Comparison of ENCODE assay signal across 19 cellular contexts in genomic region chr21:36606983-36607325, GRCh38.
A peak's percentile ranks its signal among the peaks of the same experiment; 100 is the strongest.
DNase-seq lines count a peak whose midpoint lies in the region; ATAC-seq and TF ChIP-seq lines count a peak whose summit lies in the region.
"Had no signal": no experiment of that assay in that cellular context is flagged by ENCODE, and none has a peak within 500 bp of the region (broad histone marks: within the 10 kb centered on the region; RNA-seq: fewer than 3 reads in every experiment).

No MANE protein-coding gene starts in this region.

- no peak overlapping the region for H3K4me2 ChIP-seq in Loucy (ENCODE audit: low read depth, low read length, poor library complexity, severe bottlenecking)
- H3K4me2 ChIP-seq: A549 had no signal

- H3K4me1 ChIP-seq in Loucy (ENCODE audit: insufficient read depth, low read length, poor library complexity, severe bottlenecking) = peaks cover 9% of the 10 kb centered on the region
- H3K4me1 ChIP-seq: A549 had no signal

- H3K27me3 ChIP-seq in Loucy (ENCODE audit: insufficient read depth, low read length, poor library complexity, severe bottlenecking) = no peaks in the 10 kb centered on the region

- H3K27ac ChIP-seq in angular gyrus (ENCODE audit: low read depth, low read length) = peak overlapping the region; percentile 18
- H3K27ac ChIP-seq: 22Rv1, A549, C4-2B, GM23248, HL-60 had no signal

- no peak overlapping the region for H3K4me3 ChIP-seq in Loucy (ENCODE audit: low read length, poor library complexity, severe bottlenecking)
- H3K4me3 ChIP-seq: A549, GM23248 had no signal

- H2AFZ ChIP-seq in Loucy (ENCODE audit: low read length) = no peak overlapping the region
- H2AFZ ChIP-seq: GM23248 had no signal

- ATAC-seq in GM19467 (IDR thresholded peaks at IDR 0.05; ENCODE audit: unreplicated experiment) = no peak
- ATAC-seq: A549 had no signal

- 0 out of 2 replicates have a peak, but pooled peaks have one; percentile 3 for TF ChIP-seq CTCF in Loucy (conservative IDR thresholded peaks at IDR 0.05; ENCODE audit: low read length)

- H4K20me1 ChIP-seq in Loucy (ENCODE audit: insufficient read depth, low read length, poor library complexity, severe bottlenecking) = no peaks in the 10 kb centered on the region

- no peaks in the 10 kb centered on the region for H3K9me2 ChIP-seq in Loucy (replicated peaks; ENCODE audit: low read depth, low read length)

- H3K9ac ChIP-seq in Loucy (ENCODE audit: low read depth, low read length, poor library complexity, severe bottlenecking) = no peak overlapping the region
- H3K9ac ChIP-seq: GM23248 had no signal

- H3K79me2 ChIP-seq in Loucy (ENCODE audit: insufficient read depth, low read length) = no peaks in the 10 kb centered on the region

- DNase-seq in myocyte (ENCODE audit: low read depth) (peak; percentile 87), retina (peak; percentile 13), NCI-H2029 treated with DMSO at 0.1 percent for 48 hours (lab: John Stamatoyannopoulos, UW) (no peak)
- DNase-seq in stimulated activated CD4-positive, alpha-beta T cell treated with anti-CD3 and anti-CD28 coated beads, Interleukin-4, amount 100 ng/mL, for 4 hours = no peak
- DNase-seq: AML-193; CD4-positive, alpha-beta memory T cell; DMS153; DMS79; GDM1; GM23248; HCEC 1CT; IMR-90 had no signal

- H3K36me3 ChIP-seq in Loucy (ENCODE audit: insufficient read depth, low read length) = no peaks in the 10 kb centered on the region

- no peaks in the 10 kb centered on the region for H3F3A ChIP-seq in Loucy (ENCODE audit: low read depth)

- no peaks in the 10 kb centered on the region for H3K9me3 ChIP-seq in Loucy (ENCODE audit: insufficient read depth, low read depth, low read length)

Comparison
In these comparisons a context has a peak if more than half of its experiments do, and no peak if none do; other contexts are left out.
1. DNase-seq: peak in myocyte (single experiment) and retina (single experiment); none in NCI-H2029 treated with DMSO at 0.1 percent for 48 hours (single experiment) and stimulated activated CD4-positive, alpha-beta T cell treated with anti-CD3 and anti-CD28 coated beads, Interleukin-4, amount 100 ng/mL, for 4 hours (0 of 2).